9 cellular contexts compared by ENCODE assay signal in the genomic region with DNA sequence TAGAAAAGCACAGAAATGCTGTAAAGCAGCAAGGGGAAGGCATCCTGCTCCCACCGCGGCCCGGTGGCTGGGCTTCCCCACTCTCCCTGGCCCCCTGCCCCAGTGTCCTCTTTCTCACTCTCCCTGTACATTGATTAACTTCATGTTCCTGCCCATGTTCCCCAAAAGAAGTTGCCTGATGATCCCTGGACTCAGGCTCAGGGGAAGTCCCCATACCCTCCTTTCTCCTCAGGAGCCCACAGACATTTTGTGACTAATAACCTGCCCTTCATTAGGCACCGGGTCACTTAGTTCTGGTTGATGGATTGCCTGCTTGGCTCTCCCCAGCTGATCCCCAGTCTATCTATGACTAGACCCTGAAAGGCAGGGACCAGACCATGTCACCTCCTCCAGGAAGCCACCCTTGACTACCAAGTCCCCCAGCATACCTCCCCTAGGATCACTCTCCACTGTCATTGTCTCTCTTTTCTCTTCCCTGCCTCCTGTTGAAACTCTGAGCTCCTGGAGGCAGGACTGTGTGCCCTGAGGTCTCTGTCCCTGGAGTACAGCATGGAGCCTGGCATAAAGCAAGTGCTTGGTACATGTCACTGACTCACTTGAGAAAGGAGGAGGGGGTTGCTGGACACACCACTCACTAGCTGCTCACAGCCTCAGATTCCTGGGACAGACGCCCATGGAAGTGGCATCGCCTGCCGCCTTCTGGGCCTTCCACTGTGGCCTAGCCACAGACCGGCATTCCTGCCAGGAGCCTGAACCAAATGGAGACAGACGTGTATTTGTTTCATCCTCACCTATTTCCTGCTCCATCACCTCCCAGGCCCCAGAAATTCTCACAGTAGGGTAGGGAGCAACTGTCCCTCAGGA. TPM values are rescaled to one million over a fixed set of nuclear protein-coding genes. Genes with fewer than 3 reads are reported as not detected.
DNase-seq lines count a peak whose midpoint lies in the region; ATAC-seq, FAIRE-seq and TF ChIP-seq lines count a peak whose summit lies in the region.
"Had no signal": no experiment of that assay in that cellular context is flagged by ENCODE, and none has a peak within 500 bp of the region (broad histone marks: within the 10 kb centered on the region; RNA-seq: fewer than 3 reads in every experiment).

No MANE protein-coding gene starts in this region.

- in situ Hi-C loops in K562 (cut with MboI): no loop called here

- no peak overlapping the region for H3K4me3 ChIP-seq in HUES64 (ENCODE audit: low read length)
- no peak overlapping the region for H3K4me3 ChIP-seq in K562
- H3K4me3 ChIP-seq in suprapubic skin: no peak overlapping the region

- TF ChIP-seq EP300 in K562 (IDR thresholded peaks at IDR 0.05; ENCODE audit: low read length) (no peak), suprapubic skin (IDR thresholded peaks at IDR 0.05) (no peak)

- H3K27me3 ChIP-seq in HUES64 (ENCODE audit: insufficient read depth, low read length) (no peaks in the 10 kb centered on the region), K562 (ENCODE audit: control insufficient read depth in 2 of 2, insufficient read depth in 2 of 2, low read length in 2 of 2) (no peaks in the 10 kb centered on the region; a peak in 1 of 5 replicates), suprapubic skin (no peaks in the 10 kb centered on the region)

- H3K36me3 ChIP-seq in HUES64 (ENCODE audit: insufficient read depth, low read length): no peaks in the 10 kb centered on the region
- H3K36me3 ChIP-seq in K562 (ENCODE audit: control insufficient read depth, insufficient read depth, low read length): no peaks in the 10 kb centered on the region
- no peaks in the 10 kb centered on the region for H3K36me3 ChIP-seq in suprapubic skin

- no peak overlapping the region for H3K4me2 ChIP-seq in K562 (ENCODE audit: insufficient read depth, low read length)

- BruUV-seq in K562 (replicated peaks; lab: Mats Ljungman, UMichigan): no TSS peak

- POLR2A ChIA-PET in K562 (lab: Yijun Ruan, JAX): no interaction called here

- H3K4me1 ChIP-seq in HUES64 (ENCODE audit: insufficient read depth, low read length) (no peaks in the 10 kb centered on the region; the same call in 1 of the 2 replicates), K562 (replicated peaks in 1 of 2; ENCODE audit: control insufficient read depth in 2 of 2, insufficient read depth in 2 of 2, low read length in 2 of 2) (no peaks in the 10 kb centered on the region), suprapubic skin (peaks cover 62% of the 10 kb centered on the region)

- no peak for TF ChIP-seq RAD21 in K562 (CRISPR knock-in tag; conservative IDR thresholded peaks at IDR 0.05 in 1 of 2, IDR thresholded peaks at IDR 0.05 in 1 of 2)

- WGBS in HUES64: 93% methylated on average over 9 of the region's 9 CpGs
- 3% methylated on average over 9 of the region's 9 CpGs for WGBS in K562 (ENCODE audit: insufficient coverage, low coverage, missing lambda C conversion rate)
- 60% methylated on average over 9 of the region's 9 CpGs for WGBS in suprapubic skin

- no peak overlapping the region for H3K27ac ChIP-seq in HUES64 (ENCODE audit: low read depth, low read length)
- no peak overlapping the region for H3K27ac ChIP-seq in K562 (ENCODE audit: extremely low read depth, low read depth, low read length)
- peak overlapping the region; percentile 87 for H3K27ac ChIP-seq in suprapubic skin

- DNase-seq in K562 (ENCODE audit: extremely low read depth in 1 of 4, low spot score in 3 of 4) (no peak), kidney glomerular epithelial cell (lab: John Stamatoyannopoulos, UW) (peak; percentile 62), suprapubic skin (ENCODE audit: low spot score in 2 of 2) (peak in 1 of 2 donors; percentile 74), NCI-H2227 treated with DMSO at 0.1 percent for 48 hours (lab: John Stamatoyannopoulos, UW) (no peak), NCI-H2029 (lab: John Stamatoyannopoulos, UW) (no peak)
- DNase-seq: NK-92 treated with Interleukin-12 subunit alpha and Interleukin-12 subunit beta, amount 100 ng/mL, for 24 hours had no signal

- H3K9me3 ChIP-seq in HUES64 (ENCODE audit: insufficient read depth, low read depth, low read length): no peaks in the 10 kb centered on the region
- H3K9me3 ChIP-seq in K562 (replicated peaks; ENCODE audit: control insufficient read depth, insufficient read depth, low read depth, low read length): no peaks in the 10 kb centered on the region
- H3K9me3 ChIP-seq in suprapubic skin: no peaks in the 10 kb centered on the region

- H4K20me1 ChIP-seq in K562 (replicated peaks; ENCODE audit: control insufficient read depth, insufficient read depth, low read length): no peaks in the 10 kb centered on the region

- H3K9ac ChIP-seq in HUES64 (ENCODE audit: low read depth, low read length): peak overlapping the region; percentile 7; the same call in 1 of the 2 replicates
- H3K9ac ChIP-seq in K562 (ENCODE audit: insufficient read depth in 1 of 2, low read depth in 2 of 2, low read length in 2 of 2): no peak overlapping the region

- no peak for FAIRE-seq in K562 (lab: Jason Lieb, UNC)

- TF ChIP-seq CTCF in K562 (IDR thresholded peaks at IDR 0.05 in 2 of 3, conservative IDR thresholded peaks at IDR 0.05 in 1 of 3; ENCODE audit: insufficient read depth in 2 of 3, low read depth in 1 of 3, low read length in 3 of 3) (no peak), suprapubic skin (IDR thresholded peaks at IDR 0.05) (no peak)

- no peak overlapping the region for H2AFZ ChIP-seq in K562 (ENCODE audit: low read depth, low read length)

- no peaks in the 10 kb centered on the region for H3K79me2 ChIP-seq in K562 (ENCODE audit: control insufficient read depth, insufficient read depth, low read length)

- ATAC-seq in K562 (no peak), HG03457 (IDR thresholded peaks at IDR 0.05; ENCODE audit: unreplicated experiment) (no peak), GM19351 (IDR thresholded peaks at IDR 0.05; ENCODE audit: unreplicated experiment) (no peak)

- intact Hi-C loops in K562 (cut with micrococcal nuclease): no loop called here

- TF ChIP-seq POLR2A in K562 (conservative IDR thresholded peaks at IDR 0.05): no peak
- no peak for TF ChIP-seq POLR2A in suprapubic skin (IDR thresholded peaks at IDR 0.05)

- no peaks in the 10 kb centered on the region for H3K9me1 ChIP-seq in K562 (ENCODE audit: control insufficient read depth, insufficient read depth, low read length)

- CTCF ChIA-PET in K562 (lab: Yijun Ruan, JAX; ENCODE audit: low intra/inter-chr PET ratio): no interaction called here

TF ChIP-seq in K562, 482 proteins besides CTCF, POLR2A, EP300 and RAD21:
- TF ChIP-seq RBM25 (IDR thresholded peaks at IDR 0.05; ENCODE audit: low read depth, low read length, severe bottlenecking): peak; percentile 63
- TF ChIP-seq TRIM28 (IDR thresholded peaks at IDR 0.05): no peak
- no peak for TF ChIP-seq ZNF174 (CRISPR knock-in tag; IDR thresholded peaks at IDR 0.05)
- TF ChIP-seq MXD1 (CRISPR knock-in tag; IDR thresholded peaks at IDR 0.05; ENCODE audit: borderline replicate concordance, poor library complexity, severe bottlenecking): no peak
- peak; percentile 92 for TF ChIP-seq ZFP36 (IDR thresholded peaks at IDR 0.05; ENCODE audit: low read depth, low read length, partially characterized antibody)
- TF ChIP-seq PHF20 (IDR thresholded peaks at IDR 0.05; ENCODE audit: partially characterized antibody): no peak

RNA-seq across cellular contexts. Expression of gene MALL, which starts 13.5 kb away (rescaled TPM):
- 4.7 TPM for polyA plus RNA-seq in HUES64 (2013, experiment 1 of 2)
- polyA plus RNA-seq in HUES64 (2013, experiment 2 of 2): 4.9 TPM
- not detected in 2 replicates for total RNA-seq in K562 (2011; cell fraction: chromatin; rRNA removed; ENCODE audit: low replicate concordance)
- total RNA-seq in K562 (2011; cell fraction: nucleolus; rRNA removed): not detected in 2 replicates
- not detected in 2 replicates for total RNA-seq in K562 (2011; cell fraction: nucleoplasm; rRNA removed)
- not detected in 2 replicates for total RNA-seq in K562 (2014; rRNA removed)
- not detected in 2 replicates for total RNA-seq in K562 (2014; rRNA removed; fragmentation: Illumina TruSeq; extraction: Trizol)
- not detected in 2 replicates for total RNA-seq in K562 (2015; rRNA removed; fragmentation: Illumina TruSeq; extraction: Trizol)
- total RNA-seq in K562 (2021): 0.24 and 0.27 TPM in 2 replicates
- polyA plus RNA-seq in K562 (2011; rRNA removed): not detected in 2 replicates
- not detected in 2 replicates for polyA plus RNA-seq in K562 (2011; cell fraction: cytosol; rRNA removed)
- not detected in 2 replicates for polyA plus RNA-seq in K562 (2011; cell fraction: nucleus; rRNA removed)
- polyA plus RNA-seq in K562 (2012): 0.03 TPM in 1 of 2 replicates, not detected in the other
- not detected in 2 replicates for polyA plus RNA-seq in K562 (2014; fragmentation: Illumina TruSeq; extraction: Trizol)
- polyA plus RNA-seq in K562 (2014; fragmentation: Nextera tagmentation; extraction: Ambion mirVana): not detected
- polyA plus RNA-seq in K562 (2014; rRNA removed): not detected in 2 replicates
- not detected in 2 replicates for polyA minus RNA-seq in K562 (2011; rRNA and poly(A)+ RNA removed)
- not detected in 2 replicates for polyA minus RNA-seq in K562 (2011; cell fraction: cytosol; rRNA and poly(A)+ RNA removed)
- polyA minus RNA-seq in K562 (2011; cell fraction: nucleus; rRNA and poly(A)+ RNA removed): not detected in 2 replicates
- 10 to 100 TPM; 20.8 to 49.2 (median 41.6) TPM for total RNA-seq in suprapubic skin

Comparison
In these comparisons a context has a peak if more than half of its experiments do, and no peak if none do; other contexts are left out.
1. RNA of gene MALL, which starts 13.5 kb away (total RNA-seq): 20.8 to 49.2 TPM in suprapubic skin; 0.24 to 0.27 TPM in K562; every median in the first group is over 10 times any median in the second.